Comparison of ENCODE assay signal across 9 cellular contexts in genomic region chr2:163471947-163472346, GRCh38.
DNase-seq lines count a peak whose midpoint lies in the region; ATAC-seq and TF ChIP-seq lines count a peak whose summit lies in the region.
"Had no signal": no experiment of that assay in that cellular context is flagged by ENCODE, and none has a peak within 500 bp of the region (broad histone marks: within the 10 kb centered on the region; RNA-seq: fewer than 3 reads in every experiment).

No MANE protein-coding gene starts in this region.

- ATAC-seq in right lobe of liver (peak; percentile 61 to 63 (median 62)), HG03139 (IDR thresholded peaks at IDR 0.05; ENCODE audit: unreplicated experiment) (no peak)

- DNase-seq in Caki2 (ENCODE audit: low read depth) = peak; percentile 8
- peak; percentile 8 for DNase-seq in NCI-H1092 treated with DMSO at 0.1 percent for 48 hours (lab: John Stamatoyannopoulos, UW)
- DNase-seq in cardiac fibroblast (ENCODE audit: low read depth in 2 of 2) = peak; percentile 56 to 69
- no peak for DNase-seq in right lobe of liver
- DNase-seq in posterior vena cava (ENCODE audit: low spot score) = no peak
- no peak for DNase-seq in coronary artery (ENCODE audit: low spot score)
- DNase-seq in activated CD4-positive, CD25-positive, alpha-beta regulatory T cell treated with anti-CD3 and anti-CD28 coated beads, Interleukin-2, amount 50 U/mL, for 72 hours = no peak
- DNase-seq: GOT3 had no signal

- intact Hi-C loops in right lobe of liver (cut with DNase I) = no loop called here
- intact Hi-C loops in posterior vena cava (cut with DNase I) = no loop called here

- in situ Hi-C loops in Caki2 (cut with HindIII; ENCODE audit: low pct_unique_long_range_greater_than_20kb, low sequenced_read_pairs) = no loop called here

- no peak for TF ChIP-seq POLR2A in right lobe of liver (IDR thresholded peaks at IDR 0.05)

- TF ChIP-seq CTCF in cardiac fibroblast (IDR thresholded peaks at IDR 0.05; ENCODE audit: low read depth, low read length) (peak; percentile 45), right lobe of liver (IDR thresholded peaks at IDR 0.05) (peak; percentile 40 to 51 (median 47)), coronary artery (IDR thresholded peaks at IDR 0.05) (no peak)

- no peak overlapping the region for H3K4me3 ChIP-seq in cardiac fibroblast (replicated peaks in 1 of 2; ENCODE audit: low read depth in 2 of 2, low read length in 2 of 2)
- no peak overlapping the region for H3K4me3 ChIP-seq in right lobe of liver
- H3K4me3 ChIP-seq in coronary artery = no peak overlapping the region

- H3K27me3 ChIP-seq in right lobe of liver = no peaks in the 10 kb centered on the region

- H3K36me3 ChIP-seq in right lobe of liver = no peaks in the 10 kb centered on the region

- H3K4me1 ChIP-seq in right lobe of liver = no peaks in the 10 kb centered on the region

- no peak overlapping the region for H3K27ac ChIP-seq in right lobe of liver
- H3K27ac ChIP-seq in coronary artery = no peak overlapping the region

- WGBS in right lobe of liver (ENCODE audit: insufficient coverage, low coverage, low lambda C conversion rate, missing lambda C conversion rate) = 0% methylated on average over 1 of the region's 1 CpG

- H3K9me3 ChIP-seq in right lobe of liver = no peaks in the 10 kb centered on the region

Comparison
In these comparisons a context has a peak if more than half of its experiments do, and no peak if none do; other contexts are left out.
1. DNase-seq: peak in Caki2 (single experiment), NCI-H1092 treated with DMSO at 0.1 percent for 48 hours (single experiment) and cardiac fibroblast (2 of 2); none in right lobe of liver (0 of 3), posterior vena cava (single experiment), coronary artery (single experiment) and activated CD4-positive, CD25-positive, alpha-beta regulatory T cell treated with anti-CD3 and anti-CD28 coated beads, Interleukin-2, amount 50 U/mL, for 72 hours (single experiment).